20 cellular contexts compared by ENCODE assay signal in genomic region chr21:44898851-44899767, GRCh38.
"Had no signal": no experiment of that assay in that cellular context is flagged by ENCODE, and none has a peak within 500 bp of the region (broad histone marks: within the 10 kb centered on the region; RNA-seq: fewer than 3 reads in every experiment).

No MANE protein-coding gene starts in this region.

- H3K36me3 ChIP-seq: gastrocnemius medialis, ovary, suprapubic skin had no signal

- H3K27me3 ChIP-seq: body of pancreas, hepatocyte, ovary had no signal

- H3K36me3 Mint-ChIP-seq: type B pancreatic cell had no signal

- DNase-seq: activated B cell treated with CpG ODN at 0.5 μM for 24 hours; activated CD4-positive, alpha-beta T cell treated with anti-CD3 and anti-CD28 coated beads, Interleukin-2, amount 10 ng/mL, durations not matched to agents 24 days and 14 days; activated CD8-positive, alpha-beta memory T cell treated with anti-CD3 and anti-CD28 coated beads for 24 hours; activated naive CD4-positive, alpha-beta T cell treated with anti-CD3 and anti-CD28 coated beads, Interleukin-2, amount 10 ng/mL, durations not matched to agents 7 days and 5 days; adrenal gland; body of pancreas; effector memory CD8-positive, alpha-beta T cell; gastrocnemius medialis; ovary; stimulated activated CD4-positive, alpha-beta T cell treated with anti-CD3 and anti-CD28 coated beads, Interleukin-1b, Interleukin-23, amount 100 ng/mL, for 48 hours; stimulated activated naive CD4-positive, alpha-beta T cell; T-helper 17 cell had no signal

- H3K9me3 ChIP-seq: adrenal gland, body of pancreas, gastrocnemius medialis, ovary, suprapubic skin had no signal

- H3K4me3 Mint-ChIP-seq: activated B cell treated with CpG ODN at 0.5 μM for 24 hours; activated CD4-positive, alpha-beta T cell treated with anti-CD3 and anti-CD28 coated beads, Interleukin-2, amount 10 ng/mL, durations not matched to agents 24 days and 14 days; activated naive CD4-positive, alpha-beta T cell treated with anti-CD3 and anti-CD28 coated beads, Interleukin-2, amount 10 ng/mL, durations not matched to agents 7 days and 5 days; central memory CD8-positive, alpha-beta T cell; effector memory CD8-positive, alpha-beta T cell; natural killer cell treated with Interleukin-12 subunit alpha and Interleukin-12 subunit beta and Interleukin-15 and Interleukin-18, amount 100 ng/mL, for 72 hours; T-helper 17 cell; type B pancreatic cell had no signal

- H3K27ac Mint-ChIP-seq: activated B cell treated with CpG ODN at 0.5 μM for 24 hours; activated CD4-positive, alpha-beta T cell treated with anti-CD3 and anti-CD28 coated beads, Interleukin-2, amount 10 ng/mL, durations not matched to agents 24 days and 14 days; activated naive CD4-positive, alpha-beta T cell treated with anti-CD3 and anti-CD28 coated beads, Interleukin-2, amount 10 ng/mL, durations not matched to agents 7 days and 5 days; effector memory CD8-positive, alpha-beta T cell; natural killer cell treated with Interleukin-12 subunit alpha and Interleukin-12 subunit beta and Interleukin-15 and Interleukin-18, amount 100 ng/mL, for 72 hours; T-helper 17 cell; type B pancreatic cell had no signal

- H2AFZ ChIP-seq: hepatocyte had no signal

- H3K27me3 Mint-ChIP-seq: activated B cell treated with CpG ODN at 0.5 μM for 24 hours; activated CD4-positive, alpha-beta T cell treated with anti-CD3 and anti-CD28 coated beads, Interleukin-2, amount 10 ng/mL, durations not matched to agents 24 days and 14 days; activated naive CD4-positive, alpha-beta T cell treated with anti-CD3 and anti-CD28 coated beads, Interleukin-2, amount 10 ng/mL, durations not matched to agents 7 days and 5 days; central memory CD8-positive, alpha-beta T cell; effector memory CD8-positive, alpha-beta T cell; natural killer cell treated with Interleukin-12 subunit alpha and Interleukin-12 subunit beta and Interleukin-15 and Interleukin-18, amount 100 ng/mL, for 72 hours; T-helper 17 cell had no signal

- H3K4me2 ChIP-seq: hepatocyte, smooth muscle cell had no signal

- ATAC-seq: body of pancreas; effector memory CD8-positive, alpha-beta T cell; gastrocnemius medialis; natural killer cell treated with Interleukin-12 subunit alpha and Interleukin-12 subunit beta and Interleukin-15 and Interleukin-18, amount 100 ng/mL, for 72 hours; SK-N-SH treated with all-trans-retinoic acid at 6 μM for 48 hours; T-helper 17 cell had no signal

- H3K27ac ChIP-seq: adrenal gland, body of pancreas, epithelial cell of prostate, gastrocnemius medialis, hepatocyte, ovary, suprapubic skin had no signal

- H3K4me1 ChIP-seq: adrenal gland, body of pancreas, gastrocnemius medialis had no signal

- H3K9me3 Mint-ChIP-seq: activated B cell treated with CpG ODN at 0.5 μM for 24 hours; activated CD4-positive, alpha-beta T cell treated with anti-CD3 and anti-CD28 coated beads, Interleukin-2, amount 10 ng/mL, durations not matched to agents 24 days and 14 days; central memory CD8-positive, alpha-beta T cell; effector memory CD8-positive, alpha-beta T cell; natural killer cell treated with Interleukin-12 subunit alpha and Interleukin-12 subunit beta and Interleukin-15 and Interleukin-18, amount 100 ng/mL, for 72 hours; type B pancreatic cell had no signal

- H3K4me3 ChIP-seq: adrenal gland, body of pancreas, gastrocnemius medialis, hepatocyte, ovary, smooth muscle cell, suprapubic skin had no signal
